In genomic region chr6:140857734-140858380, GRCh38 we compare ENCODE assay signal across 8 cellular contexts.
DNase-seq lines count a peak whose midpoint lies in the region; ATAC-seq, FAIRE-seq and TF ChIP-seq lines count a peak whose summit lies in the region.

No MANE protein-coding gene starts in this region.

- H4K20me1 ChIP-seq in K562 (replicated peaks; ENCODE audit: control insufficient read depth, insufficient read depth, low read length) = no peaks in the 10 kb centered on the region

- H3K9ac ChIP-seq in K562 (ENCODE audit: insufficient read depth in 1 of 2, low read depth in 2 of 2, low read length in 2 of 2) = no peak overlapping the region

- no TSS peak for BruUV-seq in MCF 10A (replicated peaks; lab: Mats Ljungman, UMichigan)
- BruUV-seq in K562 (replicated peaks; lab: Mats Ljungman, UMichigan) = no TSS peak

- intact Hi-C loops in MCF 10A (cut with micrococcal nuclease) = loop anchor here (2.0 kb wide), 1 partner anchor 795 kb away; no protein-coding TSS in a partner anchor
- intact Hi-C loops in breast epithelium (cut with DNase I; ENCODE audit: low total_unique reads) = no loop called here
- intact Hi-C loops in K562 (cut with micrococcal nuclease) = no loop called here
- intact Hi-C loops in vagina (cut with DNase I) = no loop called here

- no peak overlapping the region for H2AFZ ChIP-seq in K562 (ENCODE audit: low read depth, low read length)

- DNase-seq in MCF 10A (ENCODE audit: unreplicated experiment) (peak; percentile 87), breast epithelium (ENCODE audit: low spot score in 2 of 2) (no peak), K562 (ENCODE audit: extremely low read depth in 1 of 4, low spot score in 3 of 4) (no peak), kidney tubule cell (ENCODE audit: low spot score) (peak; percentile 71), vagina (ENCODE audit: extremely low spot score in 2 of 2) (no peak)
- no peak for DNase-seq in activated effector memory CD4-positive, alpha-beta T cell treated with anti-CD3 and anti-CD28 coated beads, Interleukin-2, amount 50 U/mL, for 16 hours

- TF ChIP-seq CTCF in MCF 10A (IDR thresholded peaks at IDR 0.05; ENCODE audit: unreplicated experiment) (no peak), breast epithelium (IDR thresholded peaks at IDR 0.05) (peak in 1 of 3 donors; percentile 10), K562 (IDR thresholded peaks at IDR 0.05 in 2 of 3, conservative IDR thresholded peaks at IDR 0.05 in 1 of 3; ENCODE audit: insufficient read depth in 2 of 3, low read depth in 1 of 3, low read length in 3 of 3) (no peak), vagina (IDR thresholded peaks at IDR 0.05) (no peak)

- H3K36me3 ChIP-seq in breast epithelium (no peaks in the 10 kb centered on the region), K562 (ENCODE audit: control insufficient read depth, insufficient read depth, low read length) (no peaks in the 10 kb centered on the region), vagina (no peaks in the 10 kb centered on the region)

- H3K27me3 Mint-ChIP-seq in MCF 10A (ENCODE audit: insufficient read depth, unreplicated experiment) = no peaks in the 10 kb centered on the region

- H3K27ac ChIP-seq in breast epithelium (peak overlapping the region in 1 of 2 donors; percentile 22), K562 (ENCODE audit: extremely low read depth, low read depth, low read length) (no peak overlapping the region), vagina (peak overlapping the region; percentile 21)

- peak overlapping the region; percentile 72 for H3K27ac Mint-ChIP-seq in MCF 10A (ENCODE audit: low read depth, unreplicated experiment)

- H3K4me1 ChIP-seq in breast epithelium (no peaks in the 10 kb centered on the region), K562 (replicated peaks in 1 of 2; ENCODE audit: control insufficient read depth in 2 of 2, insufficient read depth in 2 of 2, low read length in 2 of 2) (no peaks in the 10 kb centered on the region), vagina (peaks cover 16% of the 10 kb centered on the region)

- H3K9me1 ChIP-seq in K562 (ENCODE audit: control insufficient read depth, insufficient read depth, low read length) = no peaks in the 10 kb centered on the region

- TF ChIP-seq POLR2A in breast epithelium (IDR thresholded peaks at IDR 0.05) (no peak), K562 (conservative IDR thresholded peaks at IDR 0.05) (no peak), vagina (IDR thresholded peaks at IDR 0.05) (no peak)

- H3K79me2 ChIP-seq in K562 (ENCODE audit: control insufficient read depth, insufficient read depth, low read length) = no peaks in the 10 kb centered on the region

- peak; percentile 68 for ATAC-seq in K562
- ATAC-seq in HG03280 (IDR thresholded peaks at IDR 0.05; ENCODE audit: unreplicated experiment) = no peak
- no peak for ATAC-seq in GM21737 (IDR thresholded peaks at IDR 0.05; ENCODE audit: unreplicated experiment)

- no peak for FAIRE-seq in K562 (lab: Jason Lieb, UNC)

- H3K9me3 ChIP-seq in breast epithelium (no peaks in the 10 kb centered on the region), K562 (replicated peaks; ENCODE audit: control insufficient read depth, insufficient read depth, low read depth, low read length) (no peaks in the 10 kb centered on the region), vagina (no peaks in the 10 kb centered on the region)

- in situ Hi-C loops in K562 (cut with MboI) = no loop called here

- 14% methylated on average over 1 of the region's 1 CpG for WGBS in K562 (ENCODE audit: insufficient coverage, low coverage, missing lambda C conversion rate)

- POLR2A ChIA-PET in MCF 10A (lab: Yijun Ruan, JAX) = interaction anchor here (0.5 to 2.8 kb wide), 26 partner anchors 8 to 1485 kb away, joined by 3 to 25 read pairs (median 4); partner anchors contain the start of gene CITED2
- POLR2A ChIA-PET in K562 (lab: Yijun Ruan, JAX) = no interaction called here

- CTCF ChIA-PET in MCF 10A (lab: Yijun Ruan, JAX) (interaction anchor here (0.6 to 1.2 kb wide), 2 partner anchors 9 to 706 kb away, joined by 4 read pairs; no protein-coding TSS in a partner anchor), K562 (lab: Yijun Ruan, JAX; ENCODE audit: low intra/inter-chr PET ratio) (no interaction called here)

- H3K4me2 ChIP-seq in K562 (ENCODE audit: insufficient read depth, low read length) = no peak overlapping the region

- H3K9me3 Mint-ChIP-seq in MCF 10A (ENCODE audit: unreplicated experiment) = no peaks in the 10 kb centered on the region

- H3K27me3 ChIP-seq in breast epithelium (no peaks in the 10 kb centered on the region), K562 (ENCODE audit: control insufficient read depth in 2 of 2, insufficient read depth in 2 of 2, low read length in 2 of 2) (no peaks in the 10 kb centered on the region), vagina (no peaks in the 10 kb centered on the region)

- peak overlapping the region; percentile 70 for H3K4me3 Mint-ChIP-seq in MCF 10A (ENCODE audit: unreplicated experiment)

- H3K4me1 Mint-ChIP-seq in MCF 10A (ENCODE audit: insufficient read depth, unreplicated experiment) = peaks cover 38% of the 10 kb centered on the region

- no peaks in the 10 kb centered on the region for H3K36me3 Mint-ChIP-seq in MCF 10A (ENCODE audit: insufficient read depth, unreplicated experiment)

- TF ChIP-seq EP300 in K562 (IDR thresholded peaks at IDR 0.05; ENCODE audit: low read length) = no peak

- TF ChIP-seq RAD21 in K562 (CRISPR knock-in tag; conservative IDR thresholded peaks at IDR 0.05 in 1 of 2, IDR thresholded peaks at IDR 0.05 in 1 of 2) = no peak

- H3K4me3 ChIP-seq in breast epithelium (no peak overlapping the region), K562 (no peak overlapping the region), vagina (no peak overlapping the region)

TF ChIP-seq in K562, 482 proteins besides CTCF, POLR2A, EP300 and RAD21:
- no peak for TF ChIP-seq ZNF224 (CRISPR knock-in tag; IDR thresholded peaks at IDR 0.05)
- TF ChIP-seq, protein P1, sequence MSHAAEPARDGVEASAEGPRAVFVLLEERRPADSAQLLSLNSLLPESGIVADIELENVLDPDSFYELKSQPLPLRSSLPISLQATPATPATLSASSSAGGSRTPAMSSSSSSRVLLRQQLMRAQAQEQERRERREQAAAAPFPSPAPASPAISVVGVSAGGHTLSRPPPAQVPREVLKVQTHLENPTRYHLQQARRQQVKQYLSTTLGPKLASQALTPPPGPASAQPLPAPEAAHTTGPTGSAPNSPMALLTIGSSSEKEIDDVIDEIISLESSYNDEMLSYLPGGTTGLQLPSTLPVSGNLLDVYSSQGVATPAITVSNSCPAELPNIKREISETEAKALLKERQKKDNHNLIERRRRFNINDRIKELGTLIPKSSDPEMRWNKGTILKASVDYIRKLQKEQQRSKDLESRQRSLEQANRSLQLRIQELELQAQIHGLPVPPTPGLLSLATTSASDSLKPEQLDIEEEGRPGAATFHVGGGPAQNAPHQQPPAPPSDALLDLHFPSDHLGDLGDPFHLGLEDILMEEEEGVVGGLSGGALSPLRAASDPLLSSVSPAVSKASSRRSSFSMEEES (CRISPR knock-in tag; IDR thresholded peaks at IDR 0.05) = peak; percentile 93
- peak; percentile 64 for TF ChIP-seq CEBPB (tag; IDR thresholded peaks at IDR 0.05)
- TF ChIP-seq, protein P2, sequence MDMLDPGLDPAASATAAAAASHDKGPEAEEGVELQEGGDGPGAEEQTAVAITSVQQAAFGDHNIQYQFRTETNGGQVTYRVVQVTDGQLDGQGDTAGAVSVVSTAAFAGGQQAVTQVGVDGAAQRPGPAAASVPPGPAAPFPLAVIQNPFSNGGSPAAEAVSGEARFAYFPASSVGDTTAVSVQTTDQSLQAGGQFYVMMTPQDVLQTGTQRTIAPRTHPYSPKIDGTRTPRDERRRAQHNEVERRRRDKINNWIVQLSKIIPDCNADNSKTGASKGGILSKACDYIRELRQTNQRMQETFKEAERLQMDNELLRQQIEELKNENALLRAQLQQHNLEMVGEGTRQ (CRISPR knock-in tag; IDR thresholded peaks at IDR 0.05) = peak; percentile 38; the same call in 1 of the 2 replicates
- no peak for TF ChIP-seq CEBPG (CRISPR knock-in tag; IDR thresholded peaks at IDR 0.05)
- peak in 1 of 2 experiments; percentile 43; a peak in 3 of 4 replicates for TF ChIP-seq CEBPG (tag; conservative IDR thresholded peaks at IDR 0.05 in 1 of 2, IDR thresholded peaks at IDR 0.05 in 1 of 2)
- TF ChIP-seq WHSC1 (IDR thresholded peaks at IDR 0.05; ENCODE audit: low read length) = no peak
- TF ChIP-seq RAD51 (IDR thresholded peaks at IDR 0.05; ENCODE audit: borderline replicate concordance, low read depth) = peak; percentile 51
- TF ChIP-seq TOE1 (IDR thresholded peaks at IDR 0.05; ENCODE audit: borderline replicate concordance) = peak; percentile 48; the same call in 1 of the 2 replicates
- TF ChIP-seq TOE1 (CRISPR knock-in tag; IDR thresholded peaks at IDR 0.05; ENCODE audit: borderline replicate concordance, low read depth) = no peak
- no peak for TF ChIP-seq KLF16 (IDR thresholded peaks at IDR 0.05)
- peak; percentile 39; the same call in 1 of the 2 replicates for TF ChIP-seq FOSL1 (tag; conservative IDR thresholded peaks at IDR 0.05)
- TF ChIP-seq ARID1B (IDR thresholded peaks at IDR 0.05) = no peak
- peak; percentile 70; the same call in 1 of the 2 replicates for TF ChIP-seq MYNN (IDR thresholded peaks at IDR 0.05)
- no peak for TF ChIP-seq MYNN (CRISPR knock-in tag; IDR thresholded peaks at IDR 0.05)
TF ChIP-seq in K562: peak in this region for 8.

Comparison
In these comparisons a context has a peak if more than half of its experiments do, and no peak if none do; other contexts are left out.
1. DNase-seq: peak in MCF 10A (single experiment) and kidney tubule cell (single experiment); none in breast epithelium (0 of 2), K562 (0 of 4), vagina (0 of 2) and activated effector memory CD4-positive, alpha-beta T cell treated with anti-CD3 and anti-CD28 coated beads, Interleukin-2, amount 50 U/mL, for 16 hours (single experiment).